ENCODE assay signal across 13 cellular contexts in genomic region chr16:60230666-60231065, GRCh38.
"Had no signal": no experiment of that assay in that cellular context is flagged by ENCODE, and none has a peak within 500 bp of the region (broad histone marks: within the 10 kb centered on the region; RNA-seq: fewer than 3 reads in every experiment).

No MANE protein-coding gene starts in this region.

- H3K27ac ChIP-seq: foreskin keratinocyte, neutrophil, stomach, thoracic aorta, WERI-Rb-1 had no signal

- H3K36me3 ChIP-seq: neutrophil, stomach, thoracic aorta, WERI-Rb-1 had no signal

- H3K4me1 ChIP-seq: foreskin keratinocyte, stomach had no signal

- H3K27me3 ChIP-seq: foreskin keratinocyte, neutrophil, stomach had no signal

- H3K4me3 ChIP-seq: mucosa of descending colon, stomach, thoracic aorta had no signal

- H3K9me3 ChIP-seq: neutrophil, thoracic aorta had no signal

- ATAC-seq: activated CD8-positive, alpha-beta T cell treated with anti-CD3 and anti-CD28 coated beads, Interleukin-2, amount 10 ng/mL, durations not matched to agents 7 days and 5 days; foreskin keratinocyte; mucosa of descending colon; naive thymus-derived CD8-positive, alpha-beta T cell had no signal

- DNase-seq: activated CD4-positive, alpha-beta T cell treated with anti-CD3 and anti-CD28 coated beads for 4 hours; activated CD8-positive, alpha-beta memory T cell treated with anti-CD3 and anti-CD28 coated beads, Interleukin-2, amount 50 U/mL, for 48 hours; activated CD8-positive, alpha-beta T cell treated with anti-CD3 and anti-CD28 coated beads, Interleukin-2, amount 10 ng/mL, durations not matched to agents 7 days and 5 days; activated naive CD8-positive, alpha-beta T cell treated with anti-CD3 and anti-CD28 coated beads, Interleukin-2, amount 10 ng/mL, durations not matched to agents 7 days and 5 days; aorta; head of caudate nucleus; mucosa of descending colon; naive thymus-derived CD8-positive, alpha-beta T cell; stomach; WERI-Rb-1 had no signal
